In genomic region chr4:10164877-10165283, GRCh38 we compare ENCODE assay signal across 9 cellular contexts. TPM values are rescaled to one million over a fixed set of nuclear protein-coding genes. Genes with fewer than 3 reads are reported as not detected.
A peak's percentile ranks its signal among the peaks of the same experiment; 100 is the strongest.
DNase-seq lines count a peak whose midpoint lies in the region; ATAC-seq and TF ChIP-seq lines count a peak whose summit lies in the region.
"Had no signal": no experiment of that assay in that cellular context is flagged by ENCODE, and none has a peak within 500 bp of the region (broad histone marks: within the 10 kb centered on the region; RNA-seq: fewer than 3 reads in every experiment).

No MANE protein-coding gene starts in this region.

- peaks cover 1% of the 10 kb centered on the region for H3K27me3 Mint-ChIP-seq in activated naive CD8-positive, alpha-beta T cell treated with anti-CD3 and anti-CD28 coated beads, Interleukin-2, amount 50 U/mL, for 24 hours
- H3K27me3 Mint-ChIP-seq in activated naive CD8-positive, alpha-beta T cell treated with anti-CD3 and anti-CD28 coated beads for 36 hours, result no peaks in the 10 kb centered on the region
- H3K27me3 Mint-ChIP-seq: activated naive CD8-positive, alpha-beta T cell treated with anti-CD3 and anti-CD28 coated beads, Interleukin-2, amount 10 ng/mL, durations not matched to agents 7 days and 5 days had no signal

- no peaks in the 10 kb centered on the region for H3K36me3 Mint-ChIP-seq in activated naive CD8-positive, alpha-beta T cell treated with anti-CD3 and anti-CD28 coated beads, Interleukin-2, amount 50 U/mL, for 24 hours (ENCODE audit: low read depth)
- no peaks in the 10 kb centered on the region for H3K36me3 Mint-ChIP-seq in activated naive CD8-positive, alpha-beta T cell treated with anti-CD3 and anti-CD28 coated beads for 36 hours
- H3K36me3 Mint-ChIP-seq: activated naive CD8-positive, alpha-beta T cell treated with anti-CD3 and anti-CD28 coated beads, Interleukin-2, amount 10 ng/mL, durations not matched to agents 7 days and 5 days had no signal

- DNase-seq in activated naive CD8-positive, alpha-beta T cell treated with anti-CD3 and anti-CD28 coated beads, Interleukin-2, amount 50 U/mL, for 24 hours, result peak; percentile 22
- DNase-seq in activated naive CD8-positive, alpha-beta T cell treated with anti-CD3 and anti-CD28 coated beads for 36 hours, result no peak
- DNase-seq in NCI-H2081 treated with DMSO at 0.1 percent for 48 hours (lab: John Stamatoyannopoulos, UW) (peak; percentile 13), choroid plexus epithelial cell (ENCODE audit: low read depth) (peak; percentile 70), medulla oblongata (ENCODE audit: extremely low spot score) (peak; percentile 76), SHP77 treated with DMSO at 0.1 percent for 48 hours (lab: John Stamatoyannopoulos, UW) (no peak), GM19240 (ENCODE audit: insufficient read length, low spot score) (no peak), NOMO-1 (lab: John Stamatoyannopoulos, UW; ENCODE audit: unreplicated experiment in 2 of 2) (no peak)
- DNase-seq: activated naive CD8-positive, alpha-beta T cell treated with anti-CD3 and anti-CD28 coated beads, Interleukin-2, amount 10 ng/mL, durations not matched to agents 7 days and 5 days had no signal

- ATAC-seq in activated naive CD8-positive, alpha-beta T cell treated with anti-CD3 and anti-CD28 coated beads, Interleukin-2, amount 50 U/mL, for 24 hours, result no peak

- no peak overlapping the region for H3K27ac Mint-ChIP-seq in activated naive CD8-positive, alpha-beta T cell treated with anti-CD3 and anti-CD28 coated beads, Interleukin-2, amount 50 U/mL, for 24 hours
- no peak overlapping the region for H3K27ac Mint-ChIP-seq in activated naive CD8-positive, alpha-beta T cell treated with anti-CD3 and anti-CD28 coated beads for 36 hours
- H3K27ac Mint-ChIP-seq: activated naive CD8-positive, alpha-beta T cell treated with anti-CD3 and anti-CD28 coated beads, Interleukin-2, amount 10 ng/mL, durations not matched to agents 7 days and 5 days had no signal

- no peak overlapping the region for H3K4me3 ChIP-seq in choroid plexus epithelial cell (ENCODE audit: low read depth, low read length)

- no peak overlapping the region for H3K4me3 Mint-ChIP-seq in activated naive CD8-positive, alpha-beta T cell treated with anti-CD3 and anti-CD28 coated beads, Interleukin-2, amount 50 U/mL, for 24 hours
- no peak overlapping the region for H3K4me3 Mint-ChIP-seq in activated naive CD8-positive, alpha-beta T cell treated with anti-CD3 and anti-CD28 coated beads for 36 hours
- H3K4me3 Mint-ChIP-seq: activated naive CD8-positive, alpha-beta T cell treated with anti-CD3 and anti-CD28 coated beads, Interleukin-2, amount 10 ng/mL, durations not matched to agents 7 days and 5 days had no signal

- peaks cover 16% of the 10 kb centered on the region for H3K4me1 Mint-ChIP-seq in activated naive CD8-positive, alpha-beta T cell treated with anti-CD3 and anti-CD28 coated beads, Interleukin-2, amount 50 U/mL, for 24 hours
- H3K4me1 Mint-ChIP-seq in activated naive CD8-positive, alpha-beta T cell treated with anti-CD3 and anti-CD28 coated beads for 36 hours, result peaks cover 23% of the 10 kb centered on the region

- peak; percentile 88 for TF ChIP-seq CTCF in choroid plexus epithelial cell (conservative IDR thresholded peaks at IDR 0.05; ENCODE audit: low read depth, low read length)

- no peaks in the 10 kb centered on the region for H3K9me3 Mint-ChIP-seq in activated naive CD8-positive, alpha-beta T cell treated with anti-CD3 and anti-CD28 coated beads, Interleukin-2, amount 50 U/mL, for 24 hours
- H3K9me3 Mint-ChIP-seq in activated naive CD8-positive, alpha-beta T cell treated with anti-CD3 and anti-CD28 coated beads for 36 hours, result no peaks in the 10 kb centered on the region
- H3K9me3 Mint-ChIP-seq: activated naive CD8-positive, alpha-beta T cell treated with anti-CD3 and anti-CD28 coated beads, Interleukin-2, amount 10 ng/mL, durations not matched to agents 7 days and 5 days had no signal

RNA-seq across cellular contexts. Expression of gene WDR1, which starts 48.3 kb away (rescaled TPM):
- 100 to 1,000 TPM; 372 to 385 TPM for total RNA-seq in activated naive CD8-positive, alpha-beta T cell treated with anti-CD3 and anti-CD28 coated beads for 36 hours

Comparison
In these comparisons a context has a peak if more than half of its experiments do, and no peak if none do; other contexts are left out.
1. DNase-seq: peak in activated naive CD8-positive, alpha-beta T cell treated with anti-CD3 and anti-CD28 coated beads, Interleukin-2, amount 50 U/mL, for 24 hours (single experiment), NCI-H2081 treated with DMSO at 0.1 percent for 48 hours (single experiment), choroid plexus epithelial cell (single experiment) and medulla oblongata (single experiment); none in activated naive CD8-positive, alpha-beta T cell treated with anti-CD3 and anti-CD28 coated beads for 36 hours (single experiment), SHP77 treated with DMSO at 0.1 percent for 48 hours (single experiment), GM19240 (single experiment) and NOMO-1 (0 of 2).